8 cellular contexts compared by ENCODE assay signal in the genomic region with DNA sequence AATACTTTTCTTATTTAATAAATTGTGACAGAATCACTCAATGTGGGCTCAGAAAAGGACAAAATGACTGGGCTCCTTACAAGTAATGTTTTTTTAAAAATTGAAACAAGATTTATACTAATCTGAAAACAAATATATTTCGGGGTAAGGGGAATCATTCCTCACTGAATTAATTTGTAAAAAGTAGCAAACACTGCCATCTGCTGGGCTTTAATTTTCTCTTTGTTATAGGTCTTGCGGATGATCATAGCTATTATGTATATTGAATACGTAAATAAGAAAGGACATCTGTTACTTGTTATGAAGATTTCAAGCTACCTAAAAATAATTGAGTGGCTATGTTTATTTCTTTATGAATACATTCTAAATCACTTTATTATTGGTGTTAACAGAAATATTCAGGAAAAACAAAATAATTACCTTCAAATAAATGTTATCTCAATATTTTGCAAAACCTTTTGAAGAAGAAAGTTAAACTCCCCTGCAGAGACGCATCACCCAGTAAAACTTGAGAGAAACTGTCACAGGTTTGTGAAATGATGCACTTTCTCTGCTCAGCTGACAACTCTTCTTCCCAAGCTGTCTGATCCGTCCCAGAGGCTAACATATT. TPM values are rescaled to one million over a fixed set of nuclear protein-coding genes. Genes with fewer than 3 reads are reported as not detected.
DNase-seq lines count a peak whose midpoint lies in the region; ATAC-seq and TF ChIP-seq lines count a peak whose summit lies in the region.

No MANE protein-coding gene starts in this region.

- DNase-seq in DMS 273 treated with DMSO at 0.1 percent for 48 hours (lab: John Stamatoyannopoulos, UW) (peak; percentile 42), IMR-90 (peak; percentile 78), choroid plexus epithelial cell (ENCODE audit: low read depth) (peak; percentile 84), lung (ENCODE audit: low spot score) (no peak), vagina (ENCODE audit: extremely low spot score in 2 of 2) (no peak)
- DNase-seq in activated naive CD4-positive, alpha-beta T cell treated with anti-CD3 and anti-CD28 coated beads, Interleukin-2, amount 50 U/mL, for 16 hours, result no peak

- H3K9me3 ChIP-seq in IMR-90 (ENCODE audit: control insufficient read depth, insufficient read depth, low read length) (no peaks in the 10 kb centered on the region), OCI-LY3 (ENCODE audit: insufficient read depth, low read length) (no peaks in the 10 kb centered on the region), lung (ENCODE audit: control insufficient read depth in 2 of 2, insufficient read depth in 1 of 2, low read length in 1 of 2) (no peaks in the 10 kb centered on the region), vagina (no peaks in the 10 kb centered on the region)

- dilution Hi-C loops in IMR-90 (cut with HindIII; ENCODE audit: low sequenced_read_pairs, unreplicated experiment), result no loop called here

- H4K5ac ChIP-seq in IMR-90 (ENCODE audit: low read depth, low read length), result 0 out of 2 replicates have a peak overlapping the region, but pooled peaks have one; percentile 10

- peak overlapping the region; percentile 11 for H3K14ac ChIP-seq in IMR-90 (replicated peaks; ENCODE audit: low read depth, low read length)

- peak; percentile 64 for TF ChIP-seq RAD21 in IMR-90 (IDR thresholded peaks at IDR 0.05; ENCODE audit: low read length)

- peak; percentile 64 for TF ChIP-seq CTCF in IMR-90 (conservative IDR thresholded peaks at IDR 0.05; ENCODE audit: low read depth, low read length)
- peak; percentile 76 for TF ChIP-seq CTCF in OCI-LY3 (IDR thresholded peaks at IDR 0.05; ENCODE audit: low read depth, low read length)
- peak; percentile 47 for TF ChIP-seq CTCF in choroid plexus epithelial cell (conservative IDR thresholded peaks at IDR 0.05; ENCODE audit: low read depth, low read length)
- peak; percentile 44 for TF ChIP-seq CTCF in lung (IDR thresholded peaks at IDR 0.05; ENCODE audit: control extremely low read depth, extremely low read depth)
- TF ChIP-seq CTCF in vagina (IDR thresholded peaks at IDR 0.05), result peak; percentile 32 to 60 (median 33)

- no peaks in the 10 kb centered on the region for H3K36me3 ChIP-seq in IMR-90 (ENCODE audit: control insufficient read depth, insufficient read depth, low read length)
- H3K36me3 ChIP-seq in OCI-LY3 (replicated peaks; ENCODE audit: low read depth, low read length), result no peaks in the 10 kb centered on the region
- no peaks in the 10 kb centered on the region for H3K36me3 ChIP-seq in lung (ENCODE audit: control insufficient read depth in 2 of 2, insufficient read depth in 2 of 2, low read length in 2 of 2)
- no peaks in the 10 kb centered on the region for H3K36me3 ChIP-seq in vagina

- intact Hi-C loops in IMR-90 (cut with micrococcal nuclease) (loop anchor here (2.0 to 10.0 kb wide), 5 partner anchors 68 to 1207 kb away; no protein-coding TSS in a partner anchor), vagina (cut with DNase I) (no loop called here)

- H2AK5ac ChIP-seq in IMR-90 (ENCODE audit: low read depth, low read length), result peak overlapping the region; percentile 41; the same call in 1 of the 2 replicates

- peak overlapping the region; percentile 7 for H3K9ac ChIP-seq in IMR-90 (ENCODE audit: low read depth, low read length)
- H3K9ac ChIP-seq in OCI-LY3 (ENCODE audit: low read length), result peak overlapping the region; percentile 3; the same call in 1 of the 2 replicates

- BruUV-seq in IMR-90 (replicated peaks; lab: Mats Ljungman, UMichigan), result no TSS peak

- TF ChIP-seq POLR2A in IMR-90 (IDR thresholded peaks at IDR 0.05; ENCODE audit: low read depth, low read length) (no peak), vagina (IDR thresholded peaks at IDR 0.05) (no peak)

- WGBS in IMR-90 (ENCODE audit: extremely low coverage in 2 of 2, insufficient read length in 1 of 2), 2 experiments, result no CpG with 5 or more reads among the region's 5 CpGs
- 24 to 33% methylated on average over 5 of the region's 5 CpGs for WGBS in lung, 2 donors

- peak overlapping the region; percentile 71 for H4K91ac ChIP-seq in IMR-90 (ENCODE audit: insufficient read depth, low read depth, low read length)

- H3K4me3 ChIP-seq in IMR-90 (ENCODE audit: insufficient read depth, low read depth, low read length), result peak overlapping the region; percentile 3; the same call in 1 of the 2 replicates
- peak overlapping the region; percentile 22; the same call in 1 of the 2 replicates for H3K4me3 ChIP-seq in OCI-LY3 (ENCODE audit: low read length)
- H3K4me3 ChIP-seq in choroid plexus epithelial cell (ENCODE audit: low read depth, low read length), result peak overlapping the region; percentile 7
- H3K4me3 ChIP-seq in lung, result no peak overlapping the region
- no peak overlapping the region for H3K4me3 ChIP-seq in vagina

- H4K8ac ChIP-seq in IMR-90 (ENCODE audit: low read depth in 2 of 2, low read length in 2 of 2), result peak overlapping the region in 1 of 2 experiments; percentile 77; a peak in 1 of 4 replicates

- no peak overlapping the region for H3K56ac ChIP-seq in IMR-90 (ENCODE audit: extremely low read depth, insufficient read depth, low read length)

- H3K9me1 ChIP-seq in IMR-90 (ENCODE audit: insufficient read depth, low read length), result peaks cover 6% of the 10 kb centered on the region

- H3K79me2 ChIP-seq in OCI-LY3 (ENCODE audit: low read length), result no peaks in the 10 kb centered on the region

- CTCF ChIA-PET in IMR-90 (lab: Yijun Ruan, JAX), result interaction anchor here (0.6 to 1.0 kb wide), 7 partner anchors 9 to 817 kb away, joined by 3 to 4 read pairs (median 3); no protein-coding TSS in a partner anchor

- H2BK15ac ChIP-seq in IMR-90 (ENCODE audit: low read depth, low read length), result peak overlapping the region; percentile 69; the same call in 2 of the 3 replicates

- H3K27ac ChIP-seq in IMR-90 (ENCODE audit: insufficient read depth, low read length) (peak overlapping the region; percentile 50; the same call in 1 of the 2 replicates), OCI-LY3 (ENCODE audit: low read length) (no peak overlapping the region), lung (ENCODE audit: low read depth in 1 of 2, low read length in 1 of 2) (no peak overlapping the region), vagina (no peak overlapping the region)

- peak overlapping the region; percentile 17 for H2AK9ac ChIP-seq in IMR-90 (replicated peaks; ENCODE audit: low read depth, low read length, poor library complexity)

- POLR2A ChIA-PET in IMR-90 (lab: Charles Lee; ENCODE audit: unreplicated experiment), result interaction anchor here (0.7 kb wide), 1 partner anchor 503 kb away, joined by 3 read pairs; no protein-coding TSS in a partner anchor

- H3K27me3 ChIP-seq in IMR-90 (ENCODE audit: control insufficient read depth, insufficient read depth, low read length) (no peaks in the 10 kb centered on the region), OCI-LY3 (ENCODE audit: low read depth, low read length) (0 out of 2 replicates have a peak, but pooled peaks cover 5% of the 10 kb centered on the region), lung (ENCODE audit: control insufficient read depth, insufficient read depth) (no peaks in the 10 kb centered on the region), vagina (no peaks in the 10 kb centered on the region)

- ATAC-seq in IMR-90 (ENCODE audit: low read depth) (peak; percentile 82), lung (ENCODE audit: insufficient read depth, low FRiP score) (no peak), HG02981 (IDR thresholded peaks at IDR 0.05; ENCODE audit: unreplicated experiment) (no peak)

- no peaks in the 10 kb centered on the region for H3K79me1 ChIP-seq in IMR-90 (ENCODE audit: low read depth in 1 of 2, low read length in 2 of 2)

- peak overlapping the region; percentile 21; the same call in 1 of the 2 replicates for H3K23ac ChIP-seq in IMR-90 (ENCODE audit: low read depth, low read length)

- peak overlapping the region; percentile 71 for H2BK20ac ChIP-seq in IMR-90 (ENCODE audit: low read depth, low read length)

- H3K4ac ChIP-seq in IMR-90 (ENCODE audit: low read depth, low read length), result peak overlapping the region; percentile 23; the same call in 1 of the 2 replicates

- H2AFZ ChIP-seq in IMR-90 (replicated peaks; ENCODE audit: low read length, poor library complexity) (peak overlapping the region; percentile 82), OCI-LY3 (ENCODE audit: low read depth, low read length) (peak overlapping the region; percentile 66)

- peak overlapping the region; percentile 77 for H3K4me2 ChIP-seq in IMR-90 (ENCODE audit: low read depth, low read length)
- peak overlapping the region; percentile 57 for H3K4me2 ChIP-seq in OCI-LY3 (ENCODE audit: low read length)

- peaks cover 2% of the 10 kb centered on the region; the same call in 1 of the 2 replicates for H3K4me1 ChIP-seq in IMR-90 (ENCODE audit: control insufficient read depth, insufficient read depth, low read length)
- H3K4me1 ChIP-seq in OCI-LY3 (ENCODE audit: low read length), result peaks cover 26% of the 10 kb centered on the region
- H3K4me1 ChIP-seq in lung (ENCODE audit: control insufficient read depth in 2 of 2, insufficient read depth in 2 of 2, low read length in 2 of 2), result peaks cover 0 to 2% of the 10 kb centered on the region in 2 donors
- no peaks in the 10 kb centered on the region for H3K4me1 ChIP-seq in vagina

- in situ Hi-C loops in IMR-90 (cut with MboI; ENCODE audit: low sequenced_read_pairs), result no loop called here

- H2BK5ac ChIP-seq in IMR-90 (ENCODE audit: low read depth, low read length, poor library complexity, severe bottlenecking), result peak overlapping the region; percentile 82

- H3K18ac ChIP-seq in IMR-90 (ENCODE audit: low read depth, low read length), result peak overlapping the region; percentile 62; the same call in 1 of the 2 replicates

- peaks cover 5% of the 10 kb centered on the region; the same call in 1 of the 2 replicates for H4K20me1 ChIP-seq in IMR-90 (ENCODE audit: insufficient read depth, low read length)
- no peaks in the 10 kb centered on the region for H4K20me1 ChIP-seq in OCI-LY3 (ENCODE audit: insufficient read depth, low read length)

- H2BK120ac ChIP-seq in IMR-90 (ENCODE audit: low read depth, low read length), result peak overlapping the region; percentile 74

TF ChIP-seq in IMR-90, 13 proteins besides CTCF, POLR2A, EP300 and RAD21:
- TF ChIP-seq SMC3 (IDR thresholded peaks at IDR 0.05; ENCODE audit: low read depth, low read length), result peak; percentile 57
- no peak for TF ChIP-seq MXI1 (IDR thresholded peaks at IDR 0.05; ENCODE audit: borderline replicate concordance, low read depth, low read length)

RNA-seq across cellular contexts. Expression of a gene that starts 17.8 kb away (rescaled TPM):
- total RNA-seq in IMR-90 (2012; rRNA removed) (1.3 and 1.9 TPM in 2 replicates), lung (1 to 10 TPM; 1.5 to 7.7 TPM), vagina (2.7 TPM)
- polyA plus RNA-seq in IMR-90 (2012; rRNA removed) (0.92 and 0.99 TPM in 2 replicates), lung (under 1 TPM; 0.33 to 0.70 TPM)
- polyA plus RNA-seq in IMR-90 (2012; cell fraction: cytosol; rRNA removed), result 0.56 and 0.59 TPM in 2 replicates
- 0.30 and 1.2 TPM in 2 replicates for polyA plus RNA-seq in IMR-90 (2012; cell fraction: nucleus; rRNA removed; ENCODE audit: low replicate concordance)

Comparison
In these comparisons a context has a peak if more than half of its experiments do, and no peak if none do; other contexts are left out.
1. DNase-seq: peak in DMS 273 treated with DMSO at 0.1 percent for 48 hours (single experiment), IMR-90 (single experiment) and choroid plexus epithelial cell (single experiment); none in lung (single experiment), vagina (0 of 2) and activated naive CD4-positive, alpha-beta T cell treated with anti-CD3 and anti-CD28 coated beads, Interleukin-2, amount 50 U/mL, for 16 hours (single experiment).
2. H3K4me3 ChIP-seq: peak in IMR-90 (single experiment), OCI-LY3 (single experiment) and choroid plexus epithelial cell (single experiment); none in lung (single experiment) and vagina (0 of 2).
3. Peak in every context shown above with its lines, with median percentiles within 50 percentile points of each other: CTCF ChIP-seq.